ENCODE assay signal across 14 cellular contexts in genomic region chr6:149324428-149324827, GRCh38. TPM values are rescaled to one million over a fixed set of nuclear protein-coding genes. Genes with fewer than 3 reads are reported as not detected.
A peak's percentile ranks its signal among the peaks of the same experiment; 100 is the strongest.
DNase-seq lines count a peak whose midpoint lies in the region; ATAC-seq and TF ChIP-seq lines count a peak whose summit lies in the region.
"Had no signal": no experiment of that assay in that cellular context is flagged by ENCODE, and none has a peak within 500 bp of the region (broad histone marks: within the 10 kb centered on the region; RNA-seq: fewer than 3 reads in every experiment).

No MANE protein-coding gene starts in this region.

- no peaks in the 10 kb centered on the region for H3K27me3 Mint-ChIP-seq in MCF 10A (ENCODE audit: insufficient read depth, unreplicated experiment)
- H3K27me3 Mint-ChIP-seq in activated CD4-positive, alpha-beta memory T cell treated with anti-CD3 and anti-CD28 coated beads for 36 hours: no peaks in the 10 kb centered on the region
- H3K27me3 Mint-ChIP-seq: progenitor cell of endocrine pancreas had no signal

- H3K27ac Mint-ChIP-seq in MCF 10A (ENCODE audit: low read depth, unreplicated experiment): peak overlapping the region; percentile 28
- peak overlapping the region; percentile 81 for H3K27ac Mint-ChIP-seq in activated CD4-positive, alpha-beta memory T cell treated with anti-CD3 and anti-CD28 coated beads for 36 hours

- H3K4me1 ChIP-seq in mammary epithelial cell (ENCODE audit: insufficient read depth, low read length) (peaks cover 9% of the 10 kb centered on the region), thyroid gland (peaks cover 48% of the 10 kb centered on the region in 2 donors)

- H3K36me3 Mint-ChIP-seq in MCF 10A (ENCODE audit: insufficient read depth, unreplicated experiment): no peaks in the 10 kb centered on the region
- H3K36me3 Mint-ChIP-seq in activated CD4-positive, alpha-beta memory T cell treated with anti-CD3 and anti-CD28 coated beads for 36 hours: peaks cover 35% of the 10 kb centered on the region

- in situ Hi-C loops in mammary epithelial cell (cut with MboI; ENCODE audit: low sequenced_read_pairs in 2 of 2): no loop called here

- H3K9me3 ChIP-seq in mammary epithelial cell (replicated peaks; ENCODE audit: insufficient read depth, low read length) (no peaks in the 10 kb centered on the region), thyroid gland (no peaks in the 10 kb centered on the region)
- H3K9me3 ChIP-seq: upper lobe of right lung had no signal

- H3K27ac ChIP-seq in mammary epithelial cell (ENCODE audit: insufficient read depth, low read depth, low read length) (no peak overlapping the region), thyroid gland (peak overlapping the region; percentile 14 to 49 (median 42))
- H3K27ac ChIP-seq: BLaER1, SK-N-MC, upper lobe of right lung had no signal

- intact Hi-C loops in MCF 10A (cut with micrococcal nuclease) (no loop called here), mammary epithelial cell (cut with micrococcal nuclease) (no loop called here), left ventricle myocardium superior (cut with micrococcal nuclease) (loop anchor here (10.0 kb wide), 1 partner anchor 90 kb away; no protein-coding TSS in a partner anchor), thyroid gland (cut with DNase I) (no loop called here)
- intact Hi-C loops in activated CD4-positive, alpha-beta memory T cell treated with anti-CD3 and anti-CD28 coated beads for 36 hours (cut with micrococcal nuclease): no loop called here

- H3K79me2 ChIP-seq in mammary epithelial cell (ENCODE audit: insufficient read depth, low read length): peaks cover 99% of the 10 kb centered on the region

- POLR2A ChIA-PET in MCF 10A (lab: Yijun Ruan, JAX): interaction anchor here (0.6 to 14.1 kb wide), 9 partner anchors 14 to 292 kb away, joined by 3 to 392 read pairs (median 3); no protein-coding TSS in a partner anchor
- POLR2A ChIA-PET in activated CD4-positive, alpha-beta memory T cell treated with anti-CD3 and anti-CD28 coated beads for 36 hours (lab: Charles Lee): interaction anchor here (1.1 to 3.4 kb wide), 4 partner anchors 10 to 240 kb away, joined by 3 to 15 read pairs (median 4); no protein-coding TSS in a partner anchor

- peaks cover 3% of the 10 kb centered on the region for H3K36me3 ChIP-seq in mammary epithelial cell (ENCODE audit: insufficient read depth, low read length)
- H3K36me3 ChIP-seq in thyroid gland: no peaks in the 10 kb centered on the region
- H3K36me3 ChIP-seq: upper lobe of right lung had no signal

- TF ChIP-seq CTCF in MCF 10A (IDR thresholded peaks at IDR 0.05; ENCODE audit: unreplicated experiment): no peak
- TF ChIP-seq CTCF in mammary epithelial cell (conservative IDR thresholded peaks at IDR 0.05 in 1 of 2, IDR thresholded peaks at IDR 0.05 in 1 of 2; ENCODE audit: extremely low read depth in 1 of 2, insufficient read depth in 1 of 2, low read depth in 1 of 2, low read length in 2 of 2): no peak
- no peak for TF ChIP-seq CTCF in thyroid gland (IDR thresholded peaks at IDR 0.05)

- no peak for DNase-seq in MCF 10A (ENCODE audit: unreplicated experiment)
- DNase-seq in mammary epithelial cell: no peak
- no peak for DNase-seq in activated CD4-positive, alpha-beta memory T cell treated with anti-CD3 and anti-CD28 coated beads for 36 hours
- no peak for DNase-seq in left ventricle myocardium superior
- no peak for DNase-seq in thyroid gland
- no peak for DNase-seq in Ammon's horn (ENCODE audit: low spot score)
- DNase-seq in MV-4-11 (lab: John Stamatoyannopoulos, UW): no peak
- DNase-seq: glutamatergic neuron, NCI-H1417 treated with DMSO at 0.1 percent for 48 hours, upper lobe of right lung had no signal

- peaks cover 38% of the 10 kb centered on the region for H3K4me1 Mint-ChIP-seq in MCF 10A (ENCODE audit: insufficient read depth, unreplicated experiment)
- peaks cover 80% of the 10 kb centered on the region for H3K4me1 Mint-ChIP-seq in activated CD4-positive, alpha-beta memory T cell treated with anti-CD3 and anti-CD28 coated beads for 36 hours (ENCODE audit: low read depth)

- ATAC-seq in left ventricle myocardium superior (peak; percentile 64), GM18861 (IDR thresholded peaks at IDR 0.05; ENCODE audit: unreplicated experiment) (no peak)
- ATAC-seq: upper lobe of right lung had no signal

- H3K27me3 ChIP-seq in mammary epithelial cell (ENCODE audit: insufficient read depth, low read length) (no peaks in the 10 kb centered on the region), thyroid gland (no peaks in the 10 kb centered on the region)
- H3K27me3 ChIP-seq: BLaER1, upper lobe of right lung had no signal

- CTCF ChIA-PET in MCF 10A (lab: Yijun Ruan, JAX): interaction anchor here (0.7 to 2.0 kb wide), 3 partner anchors 9 to 242 kb away, joined by 3 to 5 read pairs (median 4); no protein-coding TSS in a partner anchor
- CTCF ChIA-PET in mammary epithelial cell (lab: Charles Lee; ENCODE audit: low non-redundant PET): interaction anchor here (0.6 kb wide), 1 partner anchor 1101 kb away, joined by 3 read pairs; no protein-coding TSS in a partner anchor
- CTCF ChIA-PET in activated CD4-positive, alpha-beta memory T cell treated with anti-CD3 and anti-CD28 coated beads for 36 hours (lab: Charles Lee): interaction anchor here (1.4 to 3.9 kb wide), 3 partner anchors 107 to 298 kb away, joined by 3 to 12 read pairs (median 8); no protein-coding TSS in a partner anchor

- no peak overlapping the region for H3K4me2 ChIP-seq in mammary epithelial cell (ENCODE audit: insufficient read depth, low read depth, low read length)
- H3K4me2 ChIP-seq: BLaER1 had no signal

- no peak overlapping the region for H2AFZ ChIP-seq in mammary epithelial cell (ENCODE audit: low read depth, low read length)

- no peak overlapping the region for H3K4me3 Mint-ChIP-seq in MCF 10A (ENCODE audit: unreplicated experiment)
- H3K4me3 Mint-ChIP-seq in activated CD4-positive, alpha-beta memory T cell treated with anti-CD3 and anti-CD28 coated beads for 36 hours: peak overlapping the region; percentile 40

- H3K4me3 ChIP-seq in mammary epithelial cell (replicated peaks in 1 of 3; ENCODE audit: insufficient read depth in 1 of 3, low read depth in 2 of 3, low read length in 3 of 3) (no peak overlapping the region), thyroid gland (replicated peaks in 1 of 3) (no peak overlapping the region)
- H3K4me3 ChIP-seq: BLaER1, SK-N-MC, upper lobe of right lung had no signal

- BruUV-seq in MCF 10A (replicated peaks; lab: Mats Ljungman, UMichigan) (no TSS peak), mammary epithelial cell (replicated peaks; lab: Mats Ljungman, UMichigan) (no TSS peak)

- no peak overlapping the region for H3K9ac ChIP-seq in mammary epithelial cell (ENCODE audit: insufficient read depth, low read length)
- H3K9ac ChIP-seq: BLaER1 had no signal

- no peaks in the 10 kb centered on the region for H3K9me3 Mint-ChIP-seq in MCF 10A (ENCODE audit: unreplicated experiment)
- H3K9me3 Mint-ChIP-seq in activated CD4-positive, alpha-beta memory T cell treated with anti-CD3 and anti-CD28 coated beads for 36 hours: no peaks in the 10 kb centered on the region

- H4K20me1 ChIP-seq in mammary epithelial cell (ENCODE audit: insufficient read depth, low read length): no peaks in the 10 kb centered on the region

- dilution Hi-C loops in mammary epithelial cell (cut with HindIII; ENCODE audit: low sequenced_read_pairs): no loop called here

- TF ChIP-seq POLR2A in thyroid gland (IDR thresholded peaks at IDR 0.05): no peak

RNA-seq across cellular contexts. Expression of gene TAB2, which starts 6.9 kb away (rescaled TPM):
- total RNA-seq in MCF 10A (2022) (55.9 and 76.4 TPM in 2 replicates), mammary epithelial cell (10 to 100 TPM; 21.2 to 47.3 TPM), left ventricle myocardium superior (57.6 TPM), thyroid gland (10 to 100 TPM; 58.5 to 74.3 (median 64.7) TPM)
- polyA plus RNA-seq in mammary epithelial cell: 31.0 TPM
- polyA minus RNA-seq in mammary epithelial cell: 59.2 TPM
- total RNA-seq in activated CD4-positive, alpha-beta memory T cell treated with anti-CD3 and anti-CD28 coated beads for 36 hours: 10 to 100 TPM; 92.0 to 92.9 TPM
